18 cellular contexts compared by ENCODE assay signal in genomic region chr3:12987602-12988001, GRCh38.
"Had no signal": no experiment of that assay in that cellular context is flagged by ENCODE, and none has a peak within 500 bp of the region (broad histone marks: within the 10 kb centered on the region; RNA-seq: fewer than 3 reads in every experiment).

No MANE protein-coding gene starts in this region.

- H3K4me3 ChIP-seq: colonic mucosa, lung, testis had no signal

- H3K9me3 Mint-ChIP-seq: activated CD4-positive, alpha-beta memory T cell treated with anti-CD3 and anti-CD28 coated beads for 36 hours; activated naive CD4-positive, alpha-beta T cell treated with anti-CD3 and anti-CD28 coated beads for 36 hours; activated naive CD8-positive, alpha-beta T cell treated with anti-CD3 and anti-CD28 coated beads, Interleukin-2, amount 50 U/mL, for 24 hours; activated T-helper 2 cell treated with anti-CD3 and anti-CD28 coated beads, Interferon-gamma antibody, Interleukin-2, Interleukin-4, amounts not matched to agents 10 μg/mL and 5 μg/mL and 100 μg/mL, durations not matched to agents 14 hours and 24 hours and 36 hours; neural crest cell; type B pancreatic cell had no signal

- H3K27me3 ChIP-seq: colonic mucosa, testis had no signal

- ATAC-seq: activated CD8-positive, alpha-beta memory T cell treated with anti-CD3 and anti-CD28 coated beads, Interleukin-2, amount 10 ng/mL, durations not matched to agents 7 days and 5 days; activated naive CD8-positive, alpha-beta T cell treated with anti-CD3 and anti-CD28 coated beads, Interleukin-2, amount 50 U/mL, for 24 hours; foreskin keratinocyte had no signal

- H3K9me3 ChIP-seq: colonic mucosa, testis had no signal

- H3K27ac ChIP-seq: colonic mucosa, foreskin keratinocyte, testis had no signal

- H3K36me3 Mint-ChIP-seq: activated CD4-positive, alpha-beta memory T cell treated with anti-CD3 and anti-CD28 coated beads for 36 hours; type B pancreatic cell had no signal

- DNase-seq: activated CD4-positive, alpha-beta memory T cell treated with anti-CD3 and anti-CD28 coated beads for 36 hours; activated CD4-positive, alpha-beta T cell treated with anti-CD3 and anti-CD28 coated beads for 4 hours; activated CD8-positive, alpha-beta memory T cell treated with anti-CD3 and anti-CD28 coated beads, Interleukin-2, amount 10 ng/mL, durations not matched to agents 7 days and 5 days; activated naive CD4-positive, alpha-beta T cell treated with anti-CD3 and anti-CD28 coated beads for 36 hours; activated naive CD8-positive, alpha-beta T cell treated with anti-CD3 and anti-CD28 coated beads, Interleukin-2, amount 50 U/mL, for 24 hours; anterior cingulate cortex; central memory CD4-positive, alpha-beta T cell; colonic mucosa; foreskin keratinocyte; T-helper 2 cell; testis had no signal

- H3K27ac Mint-ChIP-seq: activated CD4-positive, alpha-beta memory T cell treated with anti-CD3 and anti-CD28 coated beads for 36 hours; activated CD8-positive, alpha-beta memory T cell treated with anti-CD3 and anti-CD28 coated beads, Interleukin-2, amount 10 ng/mL, durations not matched to agents 7 days and 5 days; activated naive CD4-positive, alpha-beta T cell treated with anti-CD3 and anti-CD28 coated beads for 36 hours; activated naive CD8-positive, alpha-beta T cell treated with anti-CD3 and anti-CD28 coated beads, Interleukin-2, amount 50 U/mL, for 24 hours; activated T-helper 2 cell treated with anti-CD3 and anti-CD28 coated beads, Interferon-gamma antibody, Interleukin-2, Interleukin-4, amounts not matched to agents 10 μg/mL and 5 μg/mL and 100 μg/mL, durations not matched to agents 14 hours and 24 hours and 36 hours; mesothelial cell of epicardium; progenitor cell of endocrine pancreas; type B pancreatic cell had no signal

- H3K27me3 Mint-ChIP-seq: activated CD4-positive, alpha-beta memory T cell treated with anti-CD3 and anti-CD28 coated beads for 36 hours; activated CD8-positive, alpha-beta memory T cell treated with anti-CD3 and anti-CD28 coated beads, Interleukin-2, amount 10 ng/mL, durations not matched to agents 7 days and 5 days; activated naive CD8-positive, alpha-beta T cell treated with anti-CD3 and anti-CD28 coated beads, Interleukin-2, amount 50 U/mL, for 24 hours; brain; progenitor cell of endocrine pancreas had no signal

- H3K36me3 ChIP-seq: colonic mucosa had no signal

- H3K4me3 Mint-ChIP-seq: activated CD4-positive, alpha-beta memory T cell treated with anti-CD3 and anti-CD28 coated beads for 36 hours; activated CD8-positive, alpha-beta memory T cell treated with anti-CD3 and anti-CD28 coated beads, Interleukin-2, amount 10 ng/mL, durations not matched to agents 7 days and 5 days; activated naive CD4-positive, alpha-beta T cell treated with anti-CD3 and anti-CD28 coated beads for 36 hours; activated naive CD8-positive, alpha-beta T cell treated with anti-CD3 and anti-CD28 coated beads, Interleukin-2, amount 50 U/mL, for 24 hours; mesothelial cell of epicardium; neural crest cell; type B pancreatic cell had no signal

- H3K4me1 ChIP-seq: colonic mucosa, foreskin keratinocyte had no signal
